ENCODE assay signal across 8 cellular contexts in genomic region chr15:82263350-82263749, GRCh38.
DNase-seq lines count a peak whose midpoint lies in the region; ATAC-seq and TF ChIP-seq lines count a peak whose summit lies in the region.

No MANE protein-coding gene starts in this region.

- H3K36me3 Mint-ChIP-seq in nephron progenitor cell (ENCODE audit: low read depth) = peaks cover 5% of the 10 kb centered on the region

- no peak for ATAC-seq in GM21390 (IDR thresholded peaks at IDR 0.05; ENCODE audit: unreplicated experiment)
- ATAC-seq in GM21529 (IDR thresholded peaks at IDR 0.05; ENCODE audit: unreplicated experiment) = no peak

- H3K27ac Mint-ChIP-seq in nephron progenitor cell = no peak overlapping the region

- TF ChIP-seq CTCF in GM06990 (IDR thresholded peaks at IDR 0.05; ENCODE audit: insufficient read depth, low read length, poor library complexity, severe bottlenecking) (no peak), choroid plexus epithelial cell (conservative IDR thresholded peaks at IDR 0.05; ENCODE audit: low read depth, low read length) (no peak), nephron progenitor cell (IDR thresholded peaks at IDR 0.05) (no peak)

- no peaks in the 10 kb centered on the region; the same call in 1 of the 2 replicates for H3K36me3 ChIP-seq in GM06990 (ENCODE audit: control insufficient read depth, insufficient read depth, low read length)

- no peaks in the 10 kb centered on the region for H3K27me3 ChIP-seq in GM06990 (replicated peaks; ENCODE audit: control insufficient read depth, insufficient read depth, low read length)

- H3K4me3 ChIP-seq in GM06990 (replicated peaks; ENCODE audit: low read depth, low read length) (peak overlapping the region; percentile 83), choroid plexus epithelial cell (ENCODE audit: low read depth, low read length) (peak overlapping the region; percentile 88)

- DNase-seq in GM06990 (ENCODE audit: extremely low read depth, insufficient read length) (no peak), NCI-H345 (lab: John Stamatoyannopoulos, UW) (peak; percentile 71), choroid plexus epithelial cell (ENCODE audit: low read depth) (no peak), nephron progenitor cell (no peak), UCSD-AML1 (lab: John Stamatoyannopoulos, UW; ENCODE audit: unreplicated experiment) (no peak)
- DNase-seq in stimulated activated naive CD4-positive, alpha-beta T cell (lab: John Stamatoyannopoulos, UW) = no peak

- peak overlapping the region; percentile 94 for H3K4me3 Mint-ChIP-seq in nephron progenitor cell

- H3K4me1 Mint-ChIP-seq in nephron progenitor cell = peaks cover 39% of the 10 kb centered on the region

- H3K9me3 Mint-ChIP-seq in nephron progenitor cell = no peaks in the 10 kb centered on the region

- peaks cover 4% of the 10 kb centered on the region for H3K27me3 Mint-ChIP-seq in nephron progenitor cell (ENCODE audit: low read depth, poor library complexity)
